In genomic region chr6:105258816-105259215, GRCh38 we compare ENCODE assay signal across 10 cellular contexts.
"Had no signal": no experiment of that assay in that cellular context is flagged by ENCODE, and none has a peak within 500 bp of the region (broad histone marks: within the 10 kb centered on the region; RNA-seq: fewer than 3 reads in every experiment).

No MANE protein-coding gene starts in this region.

- H3K4me3 ChIP-seq: hepatocyte, tibial artery had no signal

- H3K4me1 ChIP-seq: tibial artery had no signal

- H3K27me3 ChIP-seq: hepatocyte, tibial artery had no signal

- DNase-seq: activated CD4-positive, alpha-beta T cell treated with anti-CD3 and anti-CD28 coated beads, Interleukin-2, amount 50 U/mL, for 1 hour; activated CD8-positive, alpha-beta memory T cell treated with anti-CD3 and anti-CD28 coated beads for 24 hours; activated naive CD8-positive, alpha-beta T cell treated with anti-CD3 and anti-CD28 coated beads for 36 hours; anterior cingulate cortex; nephron progenitor cell; stimulated activated CD4-positive, alpha-beta T cell treated with anti-CD3 and anti-CD28 coated beads, Interleukin-2, amount 100 ng/mL, for 48 hours; stimulated activated naive B cell treated with anti-CD40 and anti-IgM and Interleukin-4, amounts not matched to agents 10 μg/mL and 1 μg/mL and 100 μg/mL, for 72 hours; T-helper 9 cell; tibial artery had no signal

- H3K4me2 ChIP-seq: hepatocyte had no signal

- H3K79me2 ChIP-seq: hepatocyte had no signal

- H3K9me3 ChIP-seq: tibial artery had no signal

- H2AFZ ChIP-seq: hepatocyte had no signal

- H3K9me3 Mint-ChIP-seq: activated naive CD8-positive, alpha-beta T cell treated with anti-CD3 and anti-CD28 coated beads for 36 hours; nephron progenitor cell had no signal

- H3K27ac ChIP-seq: hepatocyte, tibial artery had no signal

- H3K36me3 Mint-ChIP-seq: activated naive CD8-positive, alpha-beta T cell treated with anti-CD3 and anti-CD28 coated beads for 36 hours; stimulated activated naive B cell treated with anti-CD40 and anti-IgM and Interleukin-4, amounts not matched to agents 10 μg/mL and 1 μg/mL and 100 μg/mL, for 72 hours had no signal

- H3K36me3 ChIP-seq: tibial artery had no signal

- H3K4me3 Mint-ChIP-seq: activated naive CD8-positive, alpha-beta T cell treated with anti-CD3 and anti-CD28 coated beads for 36 hours; nephron progenitor cell; stimulated activated naive B cell treated with anti-CD40 and anti-IgM and Interleukin-4, amounts not matched to agents 10 μg/mL and 1 μg/mL and 100 μg/mL, for 72 hours had no signal

- H3K27ac Mint-ChIP-seq: activated naive CD8-positive, alpha-beta T cell treated with anti-CD3 and anti-CD28 coated beads for 36 hours; nephron progenitor cell; stimulated activated naive B cell treated with anti-CD40 and anti-IgM and Interleukin-4, amounts not matched to agents 10 μg/mL and 1 μg/mL and 100 μg/mL, for 72 hours had no signal
